ENCODE assay signal across 10 cellular contexts in genomic region chr15:99122831-99123705, GRCh38. TPM values are rescaled to one million over a fixed set of nuclear protein-coding genes. Genes with fewer than 3 reads are reported as not detected.
DNase-seq lines count a peak whose midpoint lies in the region; ATAC-seq and TF ChIP-seq lines count a peak whose summit lies in the region.
"Had no signal": no experiment of that assay in that cellular context is flagged by ENCODE, and none has a peak within 500 bp of the region (broad histone marks: within the 10 kb centered on the region; RNA-seq: fewer than 3 reads in every experiment).

No MANE protein-coding gene starts in this region.

- H3K27ac ChIP-seq in C4-2B (peak overlapping the region; percentile 30), adrenal gland (peak overlapping the region; percentile 78 to 98 (median 93)), left ventricle myocardium inferior (replicated peaks) (peak overlapping the region; percentile 94)

- H3K4me3 ChIP-seq in adrenal gland: peak overlapping the region in 1 of 4 donors; percentile 15
- peak overlapping the region; percentile 52 for H3K4me3 ChIP-seq in left ventricle myocardium inferior

- H3K27me3 ChIP-seq in adrenal gland (no peaks in the 10 kb centered on the region), left ventricle myocardium inferior (ENCODE audit: low read depth) (no peaks in the 10 kb centered on the region)

- TF ChIP-seq POLR2A in adrenal gland (IDR thresholded peaks at IDR 0.05): no peak

- DNase-seq in adrenal gland: no peak
- DNase-seq in left ventricle myocardium inferior: no peak
- DNase-seq in sciatic nerve (ENCODE audit: low spot score): peak; percentile 19
- DNase-seq in KG1 (lab: John Stamatoyannopoulos, UW): no peak
- DNase-seq in stimulated activated CD4-positive, alpha-beta T cell treated with anti-CD3 and anti-CD28 coated beads, Interleukin-4, amount 100 ng/mL, for 24 hours: no peak
- DNase-seq in cerebellum (ENCODE audit: low spot score): no peak
- DNase-seq: activated T-cell treated with anti-CD3 and anti-CD28 coated beads, Interleukin-2, amount 50 U/mL, for 4 hours; NCI-H1436 treated with DMSO at 0.1 percent for 48 hours had no signal

- 41 to 58% (median 48%) methylated on average over 13 to 21 of the region's 21 CpGs for WGBS in adrenal gland, 4 donors

- H3K9me3 ChIP-seq in adrenal gland (replicated peaks in 1 of 3) (no peaks in the 10 kb centered on the region), left ventricle myocardium inferior (replicated peaks) (no peaks in the 10 kb centered on the region)

- peaks cover 19 to 31% of the 10 kb centered on the region in 2 donors for H3K4me1 ChIP-seq in adrenal gland (replicated peaks in 1 of 2)
- peaks cover 84% of the 10 kb centered on the region for H3K4me1 ChIP-seq in left ventricle myocardium inferior

- peaks cover 0 to 8% of the 10 kb centered on the region in 2 donors for H3K36me3 ChIP-seq in adrenal gland (replicated peaks in 1 of 2)
- H3K36me3 ChIP-seq in left ventricle myocardium inferior: peaks cover 31% of the 10 kb centered on the region

- TF ChIP-seq CTCF in C4-2B (conservative IDR thresholded peaks at IDR 0.05): no peak
- no peak for TF ChIP-seq CTCF in adrenal gland (IDR thresholded peaks at IDR 0.05)
- TF ChIP-seq CTCF in left ventricle myocardium inferior (IDR thresholded peaks at IDR 0.05; ENCODE audit: borderline replicate concordance): no peak

- intact Hi-C loops in adrenal gland (cut with DNase I) (no loop called here), left ventricle myocardium inferior (cut with micrococcal nuclease) (no loop called here), sciatic nerve (cut with DNase I) (no loop called here)

- ATAC-seq in sciatic nerve (peak; percentile 56), GM19395 (IDR thresholded peaks at IDR 0.05; ENCODE audit: unreplicated experiment) (no peak)
- ATAC-seq: activated T-cell treated with anti-CD3 and anti-CD28 coated beads, Interleukin-2, amount 50 U/mL, for 4 hours had no signal

RNA-seq across cellular contexts. Expression of gene SYNM, which starts 18.2 kb away (rescaled TPM):
- total RNA-seq in adrenal gland: 10 to 100 TPM; 23.6 to 44.6 (median 38.3) TPM
- 10 to 100 TPM; 11.1 to 25.0 (median 22.0) TPM for polyA plus RNA-seq in adrenal gland
- 378 TPM for total RNA-seq in left ventricle myocardium inferior
- 33.7 TPM for total RNA-seq in sciatic nerve
- total RNA-seq in cerebellum: 11.9 TPM

Comparison
In these comparisons a context has a peak if more than half of its experiments do, and no peak if none do; other contexts are left out.
1. H3K27ac ChIP-seq: peak in every context shown above with its lines; median percentile 94 in left ventricle myocardium inferior; 93 in adrenal gland; 30 in C4-2B.